ENCODE assay signal across 1 cellular context in the genomic region with DNA sequence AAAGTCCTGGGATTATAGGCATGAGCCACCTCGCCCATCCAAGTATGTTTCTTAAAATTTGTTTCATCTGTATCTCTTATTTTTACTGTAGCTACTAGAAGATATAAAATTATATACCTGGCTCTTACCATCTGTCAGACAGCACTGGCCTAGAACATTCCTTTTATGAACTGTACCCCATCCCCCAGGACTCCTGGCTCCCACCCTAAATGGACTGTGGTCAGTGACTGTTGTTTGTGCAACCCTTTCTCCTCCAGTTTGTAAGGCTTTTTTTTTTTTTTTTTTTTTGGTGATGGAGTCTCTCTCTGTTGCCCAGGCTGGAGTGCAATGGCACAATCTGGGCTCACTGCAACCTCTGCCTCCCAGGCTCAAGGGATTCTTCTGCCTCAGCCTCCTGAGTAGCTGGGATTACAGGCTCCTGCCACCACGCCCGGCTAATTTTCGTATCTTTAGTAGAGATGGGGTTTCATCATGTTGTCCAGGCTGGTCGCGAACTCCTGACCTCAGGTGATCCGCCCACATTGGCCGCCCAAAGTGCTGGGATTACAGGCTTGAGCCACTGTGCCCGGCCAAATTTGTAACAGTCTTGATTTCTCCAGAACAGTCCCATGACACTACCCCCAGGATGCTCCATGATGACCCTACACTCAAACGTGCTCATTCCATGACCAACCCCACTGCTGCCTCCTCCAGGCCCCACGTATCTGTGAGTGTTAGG.
TF ChIP-seq lines count a peak whose summit lies in the region.

No MANE protein-coding gene starts in this region.

TF ChIP-seq in HEK293, 187 proteins besides CTCF, POLR2A, EP300 and RAD21:
- TF ChIP-seq ZBTB48 (tag by site-specific recombination; IDR thresholded peaks at IDR 0.05): no peak
- TF ChIP-seq, protein P1, sequence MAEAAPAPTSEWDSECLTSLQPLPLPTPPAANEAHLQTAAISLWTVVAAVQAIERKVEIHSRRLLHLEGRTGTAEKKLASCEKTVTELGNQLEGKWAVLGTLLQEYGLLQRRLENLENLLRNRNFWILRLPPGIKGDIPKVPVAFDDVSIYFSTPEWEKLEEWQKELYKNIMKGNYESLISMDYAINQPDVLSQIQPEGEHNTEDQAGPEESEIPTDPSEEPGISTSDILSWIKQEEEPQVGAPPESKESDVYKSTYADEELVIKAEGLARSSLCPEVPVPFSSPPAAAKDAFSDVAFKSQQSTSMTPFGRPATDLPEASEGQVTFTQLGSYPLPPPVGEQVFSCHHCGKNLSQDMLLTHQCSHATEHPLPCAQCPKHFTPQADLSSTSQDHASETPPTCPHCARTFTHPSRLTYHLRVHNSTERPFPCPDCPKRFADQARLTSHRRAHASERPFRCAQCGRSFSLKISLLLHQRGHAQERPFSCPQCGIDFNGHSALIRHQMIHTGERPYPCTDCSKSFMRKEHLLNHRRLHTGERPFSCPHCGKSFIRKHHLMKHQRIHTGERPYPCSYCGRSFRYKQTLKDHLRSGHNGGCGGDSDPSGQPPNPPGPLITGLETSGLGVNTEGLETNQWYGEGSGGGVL (tag by site-specific recombination; IDR thresholded peaks at IDR 0.05): no peak
- TF ChIP-seq ZNF501 (tag by site-specific recombination; IDR thresholded peaks at IDR 0.05): no peak
- TF ChIP-seq ZNF302 (tag by site-specific recombination; IDR thresholded peaks at IDR 0.05; ENCODE audit: low read depth): no peak
- no peak for TF ChIP-seq ZBTB1 (tag by site-specific recombination; IDR thresholded peaks at IDR 0.05)
- no peak for TF ChIP-seq ZNF114 (tag by site-specific recombination; IDR thresholded peaks at IDR 0.05)
- no peak for TF ChIP-seq ZFP3 (tag by site-specific recombination; IDR thresholded peaks at IDR 0.05; ENCODE audit: low read depth)
- no peak for TF ChIP-seq ZNF830 (tag by site-specific recombination; IDR thresholded peaks at IDR 0.05; ENCODE audit: low read depth)
- no peak for TF ChIP-seq ZNF10 (tag by site-specific recombination; IDR thresholded peaks at IDR 0.05)
- TF ChIP-seq ZNF202 (tag by site-specific recombination; IDR thresholded peaks at IDR 0.05; ENCODE audit: borderline replicate concordance): no peak
- TF ChIP-seq, protein P2, sequence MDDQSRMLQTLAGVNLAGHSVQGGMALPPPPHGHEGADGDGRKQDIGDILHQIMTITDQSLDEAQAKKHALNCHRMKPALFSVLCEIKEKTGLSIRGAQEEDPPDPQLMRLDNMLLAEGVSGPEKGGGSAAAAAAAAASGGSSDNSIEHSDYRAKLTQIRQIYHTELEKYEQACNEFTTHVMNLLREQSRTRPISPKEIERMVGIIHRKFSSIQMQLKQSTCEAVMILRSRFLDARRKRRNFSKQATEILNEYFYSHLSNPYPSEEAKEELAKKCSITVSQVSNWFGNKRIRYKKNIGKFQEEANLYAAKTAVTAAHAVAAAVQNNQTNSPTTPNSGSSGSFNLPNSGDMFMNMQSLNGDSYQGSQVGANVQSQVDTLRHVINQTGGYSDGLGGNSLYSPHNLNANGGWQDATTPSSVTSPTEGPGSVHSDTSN (CRISPR knock-in tag; IDR thresholded peaks at IDR 0.05): no peak
- no peak for TF ChIP-seq ZNF132 (tag by site-specific recombination; IDR thresholded peaks at IDR 0.05; ENCODE audit: borderline replicate concordance)
- TF ChIP-seq, protein P3, sequence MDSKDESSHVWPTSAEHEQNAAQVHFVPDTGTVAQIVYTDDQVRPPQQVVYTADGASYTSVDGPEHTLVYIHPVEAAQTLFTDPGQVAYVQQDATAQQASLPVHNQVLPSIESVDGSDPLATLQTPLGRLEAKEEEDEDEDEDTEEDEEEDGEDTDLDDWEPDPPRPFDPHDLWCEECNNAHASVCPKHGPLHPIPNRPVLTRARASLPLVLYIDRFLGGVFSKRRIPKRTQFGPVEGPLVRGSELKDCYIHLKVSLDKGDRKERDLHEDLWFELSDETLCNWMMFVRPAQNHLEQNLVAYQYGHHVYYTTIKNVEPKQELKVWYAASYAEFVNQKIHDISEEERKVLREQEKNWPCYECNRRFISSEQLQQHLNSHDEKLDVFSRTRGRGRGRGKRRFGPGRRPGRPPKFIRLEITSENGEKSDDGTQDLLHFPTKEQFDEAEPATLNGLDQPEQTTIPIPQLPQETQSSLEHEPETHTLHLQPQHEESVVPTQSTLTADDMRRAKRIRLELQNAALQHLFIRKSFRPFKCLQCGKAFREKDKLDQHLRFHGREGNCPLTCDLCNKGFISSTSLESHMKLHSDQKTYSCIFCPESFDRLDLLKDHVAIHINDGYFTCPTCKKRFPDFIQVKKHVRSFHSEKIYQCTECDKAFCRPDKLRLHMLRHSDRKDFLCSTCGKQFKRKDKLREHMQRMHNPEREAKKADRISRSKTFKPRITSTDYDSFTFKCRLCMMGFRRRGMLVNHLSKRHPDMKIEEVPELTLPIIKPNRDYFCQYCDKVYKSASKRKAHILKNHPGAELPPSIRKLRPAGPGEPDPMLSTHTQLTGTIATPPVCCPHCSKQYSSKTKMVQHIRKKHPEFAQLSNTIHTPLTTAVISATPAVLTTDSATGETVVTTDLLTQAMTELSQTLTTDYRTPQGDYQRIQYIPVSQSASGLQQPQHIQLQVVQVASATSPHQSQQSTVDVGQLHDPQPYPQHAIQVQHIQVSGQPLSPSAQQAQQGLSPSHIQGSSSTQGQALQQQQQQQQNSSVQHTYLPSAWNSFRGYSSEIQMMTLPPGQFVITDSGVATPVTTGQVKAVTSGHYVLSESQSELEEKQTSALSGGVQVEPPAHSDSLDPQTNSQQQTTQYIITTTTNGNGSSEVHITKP (tag by site-specific recombination; IDR thresholded peaks at IDR 0.05): no peak
- TF ChIP-seq TRIM28 (IDR thresholded peaks at IDR 0.05; ENCODE audit: borderline replicate concordance, low read length): no peak
- TF ChIP-seq ZFP69B (tag by site-specific recombination; IDR thresholded peaks at IDR 0.05): no peak
- TF ChIP-seq ZNF335 (tag by site-specific recombination; conservative IDR thresholded peaks at IDR 0.05): no peak
- no peak for TF ChIP-seq ZFP41 (tag by site-specific recombination; IDR thresholded peaks at IDR 0.05; ENCODE audit: borderline replicate concordance)
